In the genomic region with DNA sequence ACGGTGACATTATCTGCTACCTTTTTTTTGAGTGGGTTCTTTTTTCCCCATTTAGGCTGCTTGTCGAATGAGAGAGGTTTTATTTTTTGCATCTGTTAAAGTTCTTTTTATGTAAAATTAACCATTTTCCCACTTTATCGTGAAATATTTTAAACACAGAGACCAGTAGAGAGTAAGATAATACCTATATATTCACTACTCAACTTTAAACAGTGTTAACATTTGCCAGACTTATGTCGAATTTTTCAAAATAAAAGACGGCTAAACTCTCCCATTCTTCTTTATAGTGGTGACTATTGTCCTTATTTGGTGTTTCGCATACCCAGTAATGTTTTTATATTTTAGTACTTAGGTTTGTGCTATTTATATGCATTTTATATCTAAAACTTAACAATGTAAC, we compare ENCODE assay signal across 8 cellular contexts. TPM values are rescaled to one million over a fixed set of nuclear protein-coding genes. Genes with fewer than 3 reads are reported as not detected.
A peak's percentile ranks its signal among the peaks of the same experiment; 100 is the strongest.
DNase-seq lines count a peak whose midpoint lies in the region; ATAC-seq and TF ChIP-seq lines count a peak whose summit lies in the region.

No MANE protein-coding gene starts in this region.

- H3K36me3 ChIP-seq in A673 (ENCODE audit: insufficient read depth, low read length, poor library complexity, severe bottlenecking) (no peaks in the 10 kb centered on the region), HUES6 (ENCODE audit: control insufficient read depth, insufficient read depth, low read length) (peaks cover 3% of the 10 kb centered on the region), mammary epithelial cell (ENCODE audit: insufficient read depth, low read length) (peaks cover 3% of the 10 kb centered on the region), muscle layer of colon (ENCODE audit: insufficient read depth, low read length) (no peaks in the 10 kb centered on the region)

- in situ Hi-C loops in mammary epithelial cell (cut with MboI; ENCODE audit: low sequenced_read_pairs in 2 of 2) = no loop called here

- no peak for TF ChIP-seq CTCF in A673 (conservative IDR thresholded peaks at IDR 0.05; ENCODE audit: low read depth, low read length)
- no peak for TF ChIP-seq CTCF in mammary epithelial cell (conservative IDR thresholded peaks at IDR 0.05 in 1 of 2, IDR thresholded peaks at IDR 0.05 in 1 of 2; ENCODE audit: extremely low read depth in 1 of 2, insufficient read depth in 1 of 2, low read depth in 1 of 2, low read length in 2 of 2)

- WGBS in mammary epithelial cell (ENCODE audit: low coverage, missing lambda C conversion rate) = 16% methylated on average over 6 of the region's 6 CpGs

- H3K27me3 ChIP-seq in A673 (replicated peaks; ENCODE audit: insufficient read depth, low read depth, low read length, poor library complexity) = no peaks in the 10 kb centered on the region
- no peaks in the 10 kb centered on the region for H3K27me3 ChIP-seq in HUES6 (ENCODE audit: control insufficient read depth, insufficient read depth, low read length)
- H3K27me3 ChIP-seq in mammary epithelial cell (ENCODE audit: insufficient read depth, low read length) = no peaks in the 10 kb centered on the region
- H3K27me3 ChIP-seq in muscle layer of colon (ENCODE audit: control insufficient read depth in 1 of 2, insufficient read depth in 2 of 2, low read length in 2 of 2) = no peaks in the 10 kb centered on the region

- POLR2A ChIA-PET in A673 (lab: Charles Lee; ENCODE audit: low non-redundant PET) = no interaction called here

- no peak for ATAC-seq in GM18907 (IDR thresholded peaks at IDR 0.05; ENCODE audit: unreplicated experiment)
- no peak for ATAC-seq in HG02623 (IDR thresholded peaks at IDR 0.05; ENCODE audit: unreplicated experiment)

- no peak for DNase-seq in A673 (ENCODE audit: low spot score)
- DNase-seq in mammary epithelial cell = no peak
- no peak for DNase-seq in COLO829 (ENCODE audit: low spot score)
- DNase-seq in RPMI8226 = no peak

- H4K20me1 ChIP-seq in mammary epithelial cell (ENCODE audit: insufficient read depth, low read length) = no peaks in the 10 kb centered on the region

- CTCF ChIA-PET in A673 (lab: Charles Lee) = no interaction called here
- CTCF ChIA-PET in mammary epithelial cell (lab: Charles Lee; ENCODE audit: low non-redundant PET) = no interaction called here

- H3K9ac ChIP-seq in HUES6 (ENCODE audit: low read length) (peak overlapping the region; percentile 96), mammary epithelial cell (ENCODE audit: insufficient read depth, low read length) (peak overlapping the region; percentile 94), muscle layer of colon (ENCODE audit: low read length) (peak overlapping the region; percentile 94)

- intact Hi-C loops in A673 (cut with micrococcal nuclease; ENCODE audit: unreplicated experiment) = no loop called here
- intact Hi-C loops in mammary epithelial cell (cut with micrococcal nuclease) = loop anchor here (5.0 kb wide), 1 partner anchor 49 kb away; a partner anchor contains a TSS

- H3K4me3 ChIP-seq in A673 (ENCODE audit: low read depth, low read length, poor library complexity, severe bottlenecking) (peak overlapping the region; percentile 77), HUES6 (ENCODE audit: low read depth, low read length) (peak overlapping the region; percentile 93), mammary epithelial cell (replicated peaks in 1 of 3; ENCODE audit: insufficient read depth in 1 of 3, low read depth in 2 of 3, low read length in 3 of 3) (peak overlapping the region; percentile 71 to 96 (median 79)), muscle layer of colon (ENCODE audit: low read depth in 1 of 2, low read length in 2 of 2) (peak overlapping the region in 1 of 2 donors; percentile 100)

- dilution Hi-C loops in mammary epithelial cell (cut with HindIII; ENCODE audit: low sequenced_read_pairs) = no loop called here

- H3K4me2 ChIP-seq in mammary epithelial cell (ENCODE audit: insufficient read depth, low read depth, low read length) = peak overlapping the region; percentile 97

- peak overlapping the region; percentile 93 for H3K27ac ChIP-seq in A673 (ENCODE audit: low read depth, low read length, poor library complexity, severe bottlenecking)
- peak overlapping the region; percentile 94; the same call in 1 of the 2 replicates for H3K27ac ChIP-seq in HUES6 (ENCODE audit: low read depth, low read length)
- peak overlapping the region; percentile 85 for H3K27ac ChIP-seq in mammary epithelial cell (ENCODE audit: insufficient read depth, low read depth, low read length)
- peak overlapping the region; percentile 17 for H3K27ac ChIP-seq in muscle layer of colon (ENCODE audit: low read depth, low read length)

- H3K9me3 ChIP-seq in A673 (ENCODE audit: low read depth, low read length, poor library complexity, severe bottlenecking) (no peaks in the 10 kb centered on the region), HUES6 (ENCODE audit: control insufficient read depth, insufficient read depth, low read depth, low read length) (no peaks in the 10 kb centered on the region), mammary epithelial cell (replicated peaks; ENCODE audit: insufficient read depth, low read length) (peaks cover 8% of the 10 kb centered on the region), muscle layer of colon (ENCODE audit: low read length) (no peaks in the 10 kb centered on the region)

- H2AFZ ChIP-seq in mammary epithelial cell (ENCODE audit: low read depth, low read length) = no peak overlapping the region

- H3K4me1 ChIP-seq in A673 (ENCODE audit: insufficient read depth, low read length, poor library complexity, severe bottlenecking) = peaks cover 15% of the 10 kb centered on the region
- H3K4me1 ChIP-seq in HUES6 (ENCODE audit: control insufficient read depth, insufficient read depth, low read length) = no peaks in the 10 kb centered on the region
- H3K4me1 ChIP-seq in mammary epithelial cell (ENCODE audit: insufficient read depth, low read length) = peaks cover 9% of the 10 kb centered on the region
- no peaks in the 10 kb centered on the region for H3K4me1 ChIP-seq in muscle layer of colon (ENCODE audit: insufficient read depth, low read length)

- peaks cover 79% of the 10 kb centered on the region for H3K79me2 ChIP-seq in mammary epithelial cell (ENCODE audit: insufficient read depth, low read length)

- BruUV-seq in A673 (replicated peaks; lab: Mats Ljungman, UMichigan) = no TSS peak
- no TSS peak for BruUV-seq in mammary epithelial cell (replicated peaks; lab: Mats Ljungman, UMichigan)

RNA-seq across cellular contexts. Expression of a gene that starts 0.7 kb away (rescaled TPM):
- total RNA-seq in A673 (2021) = 4.2 and 5.2 TPM in 2 replicates
- total RNA-seq in mammary epithelial cell = 1 to 10 TPM; 4.5 to 5.8 TPM
- polyA plus RNA-seq in mammary epithelial cell = 2.3 TPM
- 8.2 TPM for polyA minus RNA-seq in mammary epithelial cell

RNA-seq across cellular contexts. Expression of a gene that starts 1.3 kb away (rescaled TPM):
- total RNA-seq in A673 (2021) = 20.7 and 22.5 TPM in 2 replicates
- 10 to 100 TPM; 25.5 to 65.2 TPM for total RNA-seq in mammary epithelial cell
- 20.0 TPM for polyA plus RNA-seq in mammary epithelial cell
- 53.7 TPM for polyA minus RNA-seq in mammary epithelial cell

RNA-seq across cellular contexts. Expression of a gene that starts 46.9 kb away (rescaled TPM):
- total RNA-seq in A673 (2021) (12.1 and 15.5 TPM in 2 replicates), mammary epithelial cell (10 to 100 TPM; 11.8 to 12.8 TPM)
- polyA plus RNA-seq in mammary epithelial cell = 4.9 TPM
- 11.5 TPM for polyA minus RNA-seq in mammary epithelial cell

Comparison
In these comparisons a context has a peak if more than half of its experiments do, and no peak if none do; other contexts are left out.
1. H3K27ac ChIP-seq: peak in every context shown above with its lines; median percentile 94 in HUES6; 93 in A673; 85 in mammary epithelial cell; 17 in muscle layer of colon.